In genomic region chr22:50342651-50343540, GRCh38 we compare ENCODE assay signal across 8 cellular contexts. TPM values are rescaled to one million over a fixed set of nuclear protein-coding genes. Genes with fewer than 3 reads are reported as not detected.
DNase-seq lines count a peak whose midpoint lies in the region; ATAC-seq and TF ChIP-seq lines count a peak whose summit lies in the region.

Gene PPP6R2, plus strand, starts transcription at chr22:50343327. Its CDS starts 50,582 bp downstream, at chr22:50393909.

- peaks cover 26% of the 10 kb centered on the region for H3K79me2 ChIP-seq in DND-41 (ENCODE audit: insufficient read depth, low read length)

- in situ Hi-C loops in KBM-7 (cut with MboI; ENCODE audit: low pct_unique_long_range_greater_than_20kb, low sequenced_read_pairs), result no loop called here

- H3K4me2 ChIP-seq in DND-41 (ENCODE audit: insufficient read depth, low read length), result peak within 1 kb of the TSS; percentile 81

- H3K9me3 ChIP-seq in DND-41 (ENCODE audit: insufficient read depth, low read length, severe bottlenecking) (no peaks in the 10 kb centered on the region), adrenal gland (replicated peaks in 1 of 3) (no peaks in the 10 kb centered on the region), left ventricle myocardium inferior (replicated peaks) (no peaks in the 10 kb centered on the region), psoas muscle (no peaks in the 10 kb centered on the region)

- TF ChIP-seq CTCF in DND-41 (IDR thresholded peaks at IDR 0.05; ENCODE audit: borderline replicate concordance, extremely low read depth, low read length, poor library complexity, severe bottlenecking) (no peak), adrenal gland (IDR thresholded peaks at IDR 0.05) (peak in 3 of 6 experiments; percentile 13 to 45 (median 39)), left ventricle myocardium inferior (IDR thresholded peaks at IDR 0.05; ENCODE audit: borderline replicate concordance) (peak; percentile 1), psoas muscle (IDR thresholded peaks at IDR 0.05) (no peak)

- WGBS in adrenal gland, 4 donors, result 0 to 1% (median 0%) methylated on average over 14 to 87 of the region's 87 CpGs
- WGBS in psoas muscle, 3 donors, result 0 to 1% (median 0%) methylated on average over 36 to 87 of the region's 87 CpGs

- H3K4me1 ChIP-seq in DND-41 (ENCODE audit: insufficient read depth, low read length) (peaks cover 38% of the 10 kb centered on the region), adrenal gland (replicated peaks in 1 of 2) (peaks cover 9 to 13% of the 10 kb centered on the region in 2 donors), left ventricle myocardium inferior (peaks cover 21% of the 10 kb centered on the region), psoas muscle (peaks cover 5% of the 10 kb centered on the region)

- intact Hi-C loops in adrenal gland (cut with DNase I), result loop anchor here (2.0 to 5.0 kb wide), 2 partner anchors 68 to 91 kb away; partner anchors contain the start of gene HDAC10 (in 1 of the 2)
- intact Hi-C loops in left ventricle myocardium inferior (cut with micrococcal nuclease), result no loop called here
- intact Hi-C loops in psoas muscle (cut with DNase I), result loop anchor here in 1 of 2 donors (5.0 kb wide), 1 partner anchor 91 kb away; the partner anchor contains the start of gene HDAC10

- peaks cover 16% of the 10 kb centered on the region for H3K36me3 ChIP-seq in DND-41 (ENCODE audit: insufficient read depth, low read length)
- no peaks in the 10 kb centered on the region for H3K36me3 ChIP-seq in adrenal gland (replicated peaks in 1 of 2)
- no peaks in the 10 kb centered on the region for H3K36me3 ChIP-seq in left ventricle myocardium inferior
- H3K36me3 ChIP-seq in psoas muscle (ENCODE audit: insufficient read depth in 1 of 2, low read depth in 1 of 2), result no peaks in the 10 kb centered on the region

- H2AFZ ChIP-seq in DND-41 (ENCODE audit: low read depth, low read length), result peak within 1 kb of the TSS; percentile 99

- peak; percentile 81 for ATAC-seq in DND-41 (ENCODE audit: insufficient read depth, low read depth)
- peak; percentile 52 for ATAC-seq in GM21526 (IDR thresholded peaks at IDR 0.05; ENCODE audit: low FRiP score, unreplicated experiment)
- ATAC-seq in psoas muscle, result peak; percentile 90 to 95 (median 93)

- H3K9ac ChIP-seq in DND-41 (ENCODE audit: low read depth, low read length), result peak within 1 kb of the TSS; percentile 98

- no peaks in the 10 kb centered on the region for H3K27me3 ChIP-seq in DND-41 (ENCODE audit: insufficient read depth, low read length, poor library complexity)
- no peaks in the 10 kb centered on the region for H3K27me3 ChIP-seq in adrenal gland
- no peaks in the 10 kb centered on the region for H3K27me3 ChIP-seq in left ventricle myocardium inferior (ENCODE audit: low read depth)
- H3K27me3 ChIP-seq in psoas muscle (ENCODE audit: insufficient read depth in 3 of 3, low read length in 2 of 3), result no peaks in the 10 kb centered on the region

- TF ChIP-seq POLR2A in adrenal gland (IDR thresholded peaks at IDR 0.05), result peak; percentile 16 to 31

- H3K4me3 ChIP-seq in DND-41 (ENCODE audit: low read depth in 1 of 2, low read length in 2 of 2), result peak within 1 kb of the TSS; percentile 61 to 90
- peak within 1 kb of the TSS; percentile 62 to 99 (median 76) for H3K4me3 ChIP-seq in adrenal gland
- peak within 1 kb of the TSS; percentile 93 for H3K4me3 ChIP-seq in left ventricle myocardium inferior
- H3K4me3 ChIP-seq in psoas muscle, result peak within 1 kb of the TSS; percentile 87

- H3K27ac ChIP-seq in DND-41 (ENCODE audit: low read length) (peak within 1 kb of the TSS; percentile 94), adrenal gland (peak within 1 kb of the TSS in 4 of 5 donors; percentile 63 to 89 (median 74)), left ventricle myocardium inferior (replicated peaks) (peak within 1 kb of the TSS; percentile 87), psoas muscle (peak within 1 kb of the TSS; percentile 83)

- H4K20me1 ChIP-seq in DND-41 (ENCODE audit: insufficient read depth, low read length), result peaks cover 19% of the 10 kb centered on the region

- peak; percentile 84 for DNase-seq in DND-41
- peak; percentile 58 for DNase-seq in KBM-7
- DNase-seq in T-helper 1 cell, result peak; percentile 76 to 89 (median 81)
- peak; percentile 72 to 85 (median 81) for DNase-seq in adrenal gland
- peak; percentile 85 for DNase-seq in left ventricle myocardium inferior
- peak; percentile 86 to 91 for DNase-seq in psoas muscle
- peak; percentile 83 for DNase-seq in ureter (ENCODE audit: low spot score)

RNA-seq across cellular contexts. Expression of gene PPP6R2, which starts in this region (rescaled TPM):
- total RNA-seq in adrenal gland (100 to 1,000 TPM in 1 of 8 donors, 10 to 100 TPM in 7; 48.2 to 104 (median 73.0) TPM), left ventricle myocardium inferior (38.6 TPM), psoas muscle (10 to 100 TPM; 36.6 to 48.2 (median 42.5) TPM), ureter (63.5 TPM)
- polyA plus RNA-seq in adrenal gland (100 to 1,000 TPM in 1 of 3 donors, 10 to 100 TPM in 2; 19.6 to 129 (median 84.7) TPM), psoas muscle (10 to 100 TPM; 31.6 to 43.7 (median 32.1) TPM)

Comparison
In these comparisons a context has a peak if more than half of its experiments do, and no peak if none do; other contexts are left out.
1. Peak in every context shown above with its lines: DNase-seq, ATAC-seq, H3K4me3 ChIP-seq and H3K27ac ChIP-seq.